Comparison of ENCODE assay signal across 12 cellular contexts in genomic region chr2:237223208-237223861, GRCh38.
DNase-seq lines count a peak whose midpoint lies in the region; ATAC-seq, FAIRE-seq and TF ChIP-seq lines count a peak whose summit lies in the region.
"Had no signal": no experiment of that assay in that cellular context is flagged by ENCODE, and none has a peak within 500 bp of the region (broad histone marks: within the 10 kb centered on the region; RNA-seq: fewer than 3 reads in every experiment).

No MANE protein-coding gene starts in this region.

- H3K9me3 ChIP-seq in lung (ENCODE audit: control insufficient read depth in 2 of 2, insufficient read depth in 1 of 2, low read length in 1 of 2): no peaks in the 10 kb centered on the region
- no peaks in the 10 kb centered on the region for H3K9me3 ChIP-seq in vagina

- H3K27ac ChIP-seq in lung (ENCODE audit: low read depth in 1 of 2, low read length in 1 of 2): peak overlapping the region; percentile 3 to 39
- H3K27ac ChIP-seq in vagina: peak overlapping the region; percentile 76
- H3K27ac ChIP-seq: C4-2B had no signal

- H3K4me3 ChIP-seq in bronchial epithelial cell (ENCODE audit: low read depth, low read length): no peak overlapping the region
- H3K4me3 ChIP-seq in lung: no peak overlapping the region
- H3K4me3 ChIP-seq in vagina: no peak overlapping the region

- H3K36me3 ChIP-seq in bronchial epithelial cell (ENCODE audit: control insufficient read depth, insufficient read depth, low read length) (no peaks in the 10 kb centered on the region), lung (ENCODE audit: control insufficient read depth in 2 of 2, insufficient read depth in 2 of 2, low read length in 2 of 2) (no peaks in the 10 kb centered on the region), vagina (no peaks in the 10 kb centered on the region)

- TF ChIP-seq CTCF in bronchial epithelial cell (IDR thresholded peaks at IDR 0.05; ENCODE audit: insufficient read depth, low read length, severe bottlenecking): no peak
- no peak for TF ChIP-seq CTCF in lung (IDR thresholded peaks at IDR 0.05; ENCODE audit: control extremely low read depth, extremely low read depth)
- no peak for TF ChIP-seq CTCF in vagina (IDR thresholded peaks at IDR 0.05)

- TF ChIP-seq POLR2A in vagina (IDR thresholded peaks at IDR 0.05): no peak

- H3K27me3 ChIP-seq in bronchial epithelial cell (ENCODE audit: control insufficient read depth, insufficient read depth, low read length) (no peaks in the 10 kb centered on the region), lung (ENCODE audit: control insufficient read depth, insufficient read depth) (no peaks in the 10 kb centered on the region), vagina (no peaks in the 10 kb centered on the region)

- intact Hi-C loops in Right ventricle myocardium inferior (cut with DNase I) (no loop called here), cardiac septum (cut with DNase I) (no loop called here), vagina (cut with DNase I) (no loop called here)

- 47 to 63% methylated on average over 6 of the region's 6 CpGs for WGBS in lung, 2 donors

- DNase-seq in Right ventricle myocardium inferior (ENCODE audit: missing footprints): peak; percentile 75
- DNase-seq in cardiac septum (ENCODE audit: low spot score): no peak
- DNase-seq in bronchial epithelial cell (ENCODE audit: low read depth): peak; percentile 76
- no peak for DNase-seq in lung (ENCODE audit: low spot score)
- DNase-seq in vagina (ENCODE audit: extremely low spot score in 2 of 2): peak in 1 of 2 donors; percentile 88
- DNase-seq in RKO (ENCODE audit: low spot score): no peak
- DNase-seq in cerebellar nuclear complex (lab: John Stamatoyannopoulos, UW): no peak
- DNase-seq: activated effector memory CD4-positive, alpha-beta T cell treated with Interleukin-2 at 50 U/mL for 16 hours; hippocampal formation; NCI-H2029 had no signal

- FAIRE-seq in bronchial epithelial cell (lab: Jason Lieb, UNC): no peak

- no peaks in the 10 kb centered on the region for H3K4me1 ChIP-seq in lung (ENCODE audit: control insufficient read depth in 2 of 2, insufficient read depth in 2 of 2, low read length in 2 of 2)
- peaks cover 20% of the 10 kb centered on the region for H3K4me1 ChIP-seq in vagina

- peak; percentile 88 for ATAC-seq in Right ventricle myocardium inferior
- ATAC-seq in lung (ENCODE audit: insufficient read depth, low FRiP score): no peak
- no peak for ATAC-seq in HG03439 (IDR thresholded peaks at IDR 0.05; ENCODE audit: unreplicated experiment)

Comparison
In these comparisons a context has a peak if more than half of its experiments do, and no peak if none do; other contexts are left out.
1. DNase-seq: peak in Right ventricle myocardium inferior (single experiment) and bronchial epithelial cell (single experiment); none in cardiac septum (single experiment), lung (single experiment), RKO (single experiment) and cerebellar nuclear complex (0 of 2).